ENCODE assay signal across 13 cellular contexts in genomic region chr12:57147641-57147944, GRCh38. TPM values are rescaled to one million over a fixed set of nuclear protein-coding genes. Genes with fewer than 3 reads are reported as not detected.
A peak's percentile ranks its signal among the peaks of the same experiment; 100 is the strongest.
DNase-seq lines count a peak whose midpoint lies in the region; ATAC-seq and TF ChIP-seq lines count a peak whose summit lies in the region.
"Had no signal": no experiment of that assay in that cellular context is flagged by ENCODE, and none has a peak within 500 bp of the region (broad histone marks: within the 10 kb centered on the region; RNA-seq: fewer than 3 reads in every experiment).

No MANE protein-coding gene starts in this region.

- H3K4me1 ChIP-seq in Caco-2, result peaks cover 44% of the 10 kb centered on the region
- peaks cover 99% of the 10 kb centered on the region for H3K4me1 ChIP-seq in adipocyte (ENCODE audit: control insufficient read depth, insufficient read depth, low read length)
- peaks cover 0 to 82% of the 10 kb centered on the region in 2 donors for H3K4me1 ChIP-seq in right atrium auricular region
- H3K4me1 ChIP-seq in rectal smooth muscle tissue (ENCODE audit: control insufficient read depth, insufficient read depth, low read length), result peaks cover 21% of the 10 kb centered on the region

- peaks cover 40% of the 10 kb centered on the region for H3K36me3 Mint-ChIP-seq in Caco-2 (ENCODE audit: insufficient read depth, unreplicated experiment)

- CTCF ChIA-PET in Caco-2 (lab: Charles Lee), result interaction anchor here (1.1 to 2.8 kb wide), 5 partner anchors 20 to 78 kb away, joined by 4 to 35 read pairs (median 6); partner anchors contain the start of genes LRP1 and STAT6

- intact Hi-C loops in Caco-2 (cut with micrococcal nuclease; ENCODE audit: unreplicated experiment), result loop anchor here (1.0 kb wide), 2 partner anchors 20 to 26 kb away; no protein-coding TSS in a partner anchor

- POLR2A ChIA-PET in Caco-2 (lab: Charles Lee), result interaction anchor here (1.0 to 1.7 kb wide), 3 partner anchors 14 to 69 kb away, joined by 3 to 39 read pairs (median 4); partner anchors contain the start of genes LRP1 and NEMP1

- H3K9me3 ChIP-seq in Caco-2 (no peaks in the 10 kb centered on the region), adipocyte (ENCODE audit: control insufficient read depth, low read length) (no peaks in the 10 kb centered on the region), right atrium auricular region (no peaks in the 10 kb centered on the region)
- H3K9me3 ChIP-seq: SJCRH30 had no signal

- no peaks in the 10 kb centered on the region for H3K9me3 Mint-ChIP-seq in Caco-2 (ENCODE audit: unreplicated experiment)

- H3K36me3 ChIP-seq in Caco-2 (ENCODE audit: control insufficient read depth, insufficient read depth, low read length) (peaks cover 3% of the 10 kb centered on the region; the same call in 1 of the 2 replicates), adipocyte (ENCODE audit: control insufficient read depth, insufficient read depth, low read length, severe bottlenecking) (peaks cover 72% of the 10 kb centered on the region), right atrium auricular region (peaks cover 48% of the 10 kb centered on the region), rectal smooth muscle tissue (ENCODE audit: control insufficient read depth, insufficient read depth, low read length) (peaks cover 23% of the 10 kb centered on the region)

- peak; percentile 29 to 65 for DNase-seq in Caco-2
- DNase-seq in adipocyte (ENCODE audit: low read depth), result peak; percentile 55
- DNase-seq in right atrium auricular region (ENCODE audit: low spot score), result no peak
- DNase-seq in NCI-H1694 treated with DMSO at 0.1 percent for 48 hours (lab: John Stamatoyannopoulos, UW), result no peak
- no peak for DNase-seq in ACHN
- no peak for DNase-seq in activated T-cell treated with anti-CD3 and anti-CD28 coated beads for 4 hours
- DNase-seq: activated CD8-positive, alpha-beta memory T cell treated with anti-CD3 and anti-CD28 coated beads for 24 hours; cerebellar nuclear complex; NCI-H1930; stimulated activated naive CD8-positive, alpha-beta T cell treated with anti-CD3 and anti-CD28 coated beads, Interleukin-15, Interleukin-2, amounts not matched to agents 100 U/mL and 50 U/mL, for 24 hours had no signal

- in situ Hi-C loops in ACHN (cut with HindIII; ENCODE audit: low pct_ligation_motif_present, low pct_unique_long_range_greater_than_20kb, low sequenced_read_pairs), result no loop called here

- TF ChIP-seq CTCF in Caco-2 (IDR thresholded peaks at IDR 0.05; ENCODE audit: insufficient read depth in 1 of 2, low read depth in 1 of 2, low read length in 1 of 2, severe bottlenecking in 1 of 2, unreplicated experiment in 1 of 2) (no peak), right atrium auricular region (IDR thresholded peaks at IDR 0.05) (no peak)

- no peaks in the 10 kb centered on the region for H3K27me3 Mint-ChIP-seq in Caco-2 (ENCODE audit: insufficient read depth, unreplicated experiment)

- H3K27ac ChIP-seq in right atrium auricular region (peak overlapping the region; percentile 28 to 87), rectal smooth muscle tissue (ENCODE audit: low read depth, low read length) (peak overlapping the region; percentile 4)
- H3K27ac ChIP-seq: SJCRH30 had no signal

- H3K27me3 ChIP-seq in Caco-2 (replicated peaks; ENCODE audit: control insufficient read depth, insufficient read depth, low read length) (no peaks in the 10 kb centered on the region), adipocyte (replicated peaks; ENCODE audit: control insufficient read depth, insufficient read depth, low read length) (no peaks in the 10 kb centered on the region), right atrium auricular region (no peaks in the 10 kb centered on the region), rectal smooth muscle tissue (ENCODE audit: control insufficient read depth, insufficient read depth, low read length) (no peaks in the 10 kb centered on the region)
- H3K27me3 ChIP-seq: SJCRH30 had no signal

- peaks cover 43% of the 10 kb centered on the region for H3K4me1 Mint-ChIP-seq in Caco-2 (ENCODE audit: low read depth, unreplicated experiment)

- no TSS peak for BruUV-seq in Caco-2 (replicated peaks; lab: Mats Ljungman, UMichigan)

- ATAC-seq in HG02970 (IDR thresholded peaks at IDR 0.05; ENCODE audit: low FRiP score, unreplicated experiment), result no peak
- ATAC-seq: stimulated activated naive CD8-positive, alpha-beta T cell treated with anti-CD3 and anti-CD28 coated beads, Interleukin-15, Interleukin-2, amounts not matched to agents 100 U/mL and 50 U/mL, for 24 hours had no signal

- H3K4me3 Mint-ChIP-seq in Caco-2 (ENCODE audit: unreplicated experiment), result peak overlapping the region; percentile 70

- H3K27ac Mint-ChIP-seq in Caco-2 (ENCODE audit: unreplicated experiment), result peak overlapping the region; percentile 97

- H3K9ac ChIP-seq in adipocyte (ENCODE audit: low read length) (peak overlapping the region; percentile 89), rectal smooth muscle tissue (ENCODE audit: low read length) (no peak overlapping the region)

- H3K4me3 ChIP-seq in Caco-2 (ENCODE audit: low read depth, low read length) (0 out of 2 replicates have a peak overlapping the region, but pooled peaks have one; percentile 15), adipocyte (ENCODE audit: low read length) (peak overlapping the region; percentile 53), right atrium auricular region (no peak overlapping the region), rectal smooth muscle tissue (ENCODE audit: low read length) (no peak overlapping the region)
- H3K4me3 ChIP-seq: SJCRH30 had no signal

RNA-seq across cellular contexts. Expression of gene LRP1-AS, which starts 0.2 kb away (rescaled TPM):
- total RNA-seq in Caco-2 (2022), result not detected in 2 replicates
- not detected for total RNA-seq in right atrium auricular region

RNA-seq across cellular contexts. Expression of gene LRP1, which starts 19.3 kb away (rescaled TPM):
- 106 and 111 TPM in 2 replicates for total RNA-seq in Caco-2 (2022)
- total RNA-seq in right atrium auricular region, result 100 to 1,000 TPM in 1 of 2 donors, 10 to 100 TPM in 1; 89.4 to 211 TPM

RNA-seq across cellular contexts. Expression of gene STAT6, which starts 36.4 kb away (rescaled TPM):
- total RNA-seq in Caco-2 (2022) (44.2 and 49.5 TPM in 2 replicates), right atrium auricular region (10 to 100 TPM; 34.3 to 64.3 TPM)

RNA-seq across cellular contexts. Expression of gene NAB2, which starts 58.7 kb away (rescaled TPM):
- total RNA-seq in Caco-2 (2022) (15.7 and 16.4 TPM in 2 replicates), right atrium auricular region (10 to 100 TPM in 1 of 2 donors, 1 to 10 TPM in 1; 9.0 to 21.1 TPM)

Comparison
In these comparisons a context has a peak if more than half of its experiments do, and no peak if none do; other contexts are left out.
1. DNase-seq: peak in Caco-2 (2 of 2) and adipocyte (single experiment); none in right atrium auricular region (single experiment), NCI-H1694 treated with DMSO at 0.1 percent for 48 hours (single experiment), ACHN (single experiment) and activated T-cell treated with anti-CD3 and anti-CD28 coated beads for 4 hours (single experiment).
2. H3K4me3 ChIP-seq: peak in Caco-2 (single experiment) and adipocyte (single experiment); none in right atrium auricular region (0 of 2) and rectal smooth muscle tissue (single experiment).